3 cellular contexts compared by ENCODE assay signal in genomic region chr3:125367403-125368230, GRCh38.
TF ChIP-seq lines count a peak whose summit lies in the region.

No MANE protein-coding gene starts in this region.

TF ChIP-seq in SK-N-SH treated with all-trans-retinoic acid at 6 μM for 48 hours, 23 proteins besides CTCF, POLR2A, EP300 and RAD21 (continues in another document):
- no peak for TF ChIP-seq TOX (CRISPR knock-in tag; IDR thresholded peaks at IDR 0.05; ENCODE audit: borderline replicate concordance)
- no peak for TF ChIP-seq PPARA (CRISPR knock-in tag; IDR thresholded peaks at IDR 0.05; ENCODE audit: borderline replicate concordance)
- no peak for TF ChIP-seq ZNF8 (CRISPR knock-in tag; IDR thresholded peaks at IDR 0.05)
- TF ChIP-seq TSHZ2 (CRISPR knock-in tag; IDR thresholded peaks at IDR 0.05), result no peak
- no peak for TF ChIP-seq ZFP3 (CRISPR knock-in tag; IDR thresholded peaks at IDR 0.05)
- TF ChIP-seq GLIS3 (CRISPR knock-in tag; IDR thresholded peaks at IDR 0.05), result no peak
- no peak for TF ChIP-seq ZFP30 (CRISPR knock-in tag; IDR thresholded peaks at IDR 0.05)
- no peak for TF ChIP-seq ISL1 (CRISPR knock-in tag; IDR thresholded peaks at IDR 0.05)
- TF ChIP-seq ARNTL (CRISPR knock-in tag; IDR thresholded peaks at IDR 0.05; ENCODE audit: borderline replicate concordance, low read depth), result no peak
- no peak for TF ChIP-seq CREB5 (CRISPR knock-in tag; IDR thresholded peaks at IDR 0.05; ENCODE audit: low read depth)
- TF ChIP-seq PATZ1 (CRISPR knock-in tag; IDR thresholded peaks at IDR 0.05; ENCODE audit: borderline replicate concordance), result no peak
- no peak for TF ChIP-seq TCF4 (CRISPR knock-in tag; IDR thresholded peaks at IDR 0.05; ENCODE audit: borderline replicate concordance)
- no peak for TF ChIP-seq ESRRG (CRISPR knock-in tag; IDR thresholded peaks at IDR 0.05)
- TF ChIP-seq CSDC2 (CRISPR knock-in tag; IDR thresholded peaks at IDR 0.05), result no peak

TF ChIP-seq in SK-N-SH, 30 proteins besides CTCF, POLR2A, EP300 and RAD21 (continued from another document):
- TF ChIP-seq SIN3A (IDR thresholded peaks at IDR 0.05; ENCODE audit: borderline replicate concordance, low read depth, low read length), result no peak
- no peak for TF ChIP-seq FOSL2 (IDR thresholded peaks at IDR 0.05; ENCODE audit: borderline replicate concordance, low read depth)
- no peak for TF ChIP-seq POLR2AphosphoS5 (IDR thresholded peaks at IDR 0.05; ENCODE audit: low read depth, low read length)
- no peak for TF ChIP-seq ZBTB33 (IDR thresholded peaks at IDR 0.05; ENCODE audit: borderline replicate concordance, low read depth)
- no peak for TF ChIP-seq MXI1 (IDR thresholded peaks at IDR 0.05; ENCODE audit: low read depth, low read length)
- TF ChIP-seq TEAD4 (IDR thresholded peaks at IDR 0.05; ENCODE audit: borderline replicate concordance, insufficient read depth), result no peak
- no peak for TF ChIP-seq FOXJ3 (CRISPR knock-in tag; IDR thresholded peaks at IDR 0.05)
- TF ChIP-seq, protein P1, sequence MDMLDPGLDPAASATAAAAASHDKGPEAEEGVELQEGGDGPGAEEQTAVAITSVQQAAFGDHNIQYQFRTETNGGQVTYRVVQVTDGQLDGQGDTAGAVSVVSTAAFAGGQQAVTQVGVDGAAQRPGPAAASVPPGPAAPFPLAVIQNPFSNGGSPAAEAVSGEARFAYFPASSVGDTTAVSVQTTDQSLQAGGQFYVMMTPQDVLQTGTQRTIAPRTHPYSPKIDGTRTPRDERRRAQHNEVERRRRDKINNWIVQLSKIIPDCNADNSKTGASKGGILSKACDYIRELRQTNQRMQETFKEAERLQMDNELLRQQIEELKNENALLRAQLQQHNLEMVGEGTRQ (IDR thresholded peaks at IDR 0.05; ENCODE audit: borderline replicate concordance, low read depth, low read length), result no peak
- TF ChIP-seq, protein P2, sequence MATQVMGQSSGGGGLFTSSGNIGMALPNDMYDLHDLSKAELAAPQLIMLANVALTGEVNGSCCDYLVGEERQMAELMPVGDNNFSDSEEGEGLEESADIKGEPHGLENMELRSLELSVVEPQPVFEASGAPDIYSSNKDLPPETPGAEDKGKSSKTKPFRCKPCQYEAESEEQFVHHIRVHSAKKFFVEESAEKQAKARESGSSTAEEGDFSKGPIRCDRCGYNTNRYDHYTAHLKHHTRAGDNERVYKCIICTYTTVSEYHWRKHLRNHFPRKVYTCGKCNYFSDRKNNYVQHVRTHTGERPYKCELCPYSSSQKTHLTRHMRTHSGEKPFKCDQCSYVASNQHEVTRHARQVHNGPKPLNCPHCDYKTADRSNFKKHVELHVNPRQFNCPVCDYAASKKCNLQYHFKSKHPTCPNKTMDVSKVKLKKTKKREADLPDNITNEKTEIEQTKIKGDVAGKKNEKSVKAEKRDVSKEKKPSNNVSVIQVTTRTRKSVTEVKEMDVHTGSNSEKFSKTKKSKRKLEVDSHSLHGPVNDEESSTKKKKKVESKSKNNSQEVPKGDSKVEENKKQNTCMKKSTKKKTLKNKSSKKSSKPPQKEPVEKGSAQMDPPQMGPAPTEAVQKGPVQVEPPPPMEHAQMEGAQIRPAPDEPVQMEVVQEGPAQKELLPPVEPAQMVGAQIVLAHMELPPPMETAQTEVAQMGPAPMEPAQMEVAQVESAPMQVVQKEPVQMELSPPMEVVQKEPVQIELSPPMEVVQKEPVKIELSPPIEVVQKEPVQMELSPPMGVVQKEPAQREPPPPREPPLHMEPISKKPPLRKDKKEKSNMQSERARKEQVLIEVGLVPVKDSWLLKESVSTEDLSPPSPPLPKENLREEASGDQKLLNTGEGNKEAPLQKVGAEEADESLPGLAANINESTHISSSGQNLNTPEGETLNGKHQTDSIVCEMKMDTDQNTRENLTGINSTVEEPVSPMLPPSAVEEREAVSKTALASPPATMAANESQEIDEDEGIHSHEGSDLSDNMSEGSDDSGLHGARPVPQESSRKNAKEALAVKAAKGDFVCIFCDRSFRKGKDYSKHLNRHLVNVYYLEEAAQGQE (IDR thresholded peaks at IDR 0.05; ENCODE audit: low read depth, low read length), result no peak
- TF ChIP-seq FOXM1 (IDR thresholded peaks at IDR 0.05; ENCODE audit: low read depth), result no peak
- TF ChIP-seq TCF12 (IDR thresholded peaks at IDR 0.05), result no peak
- TF ChIP-seq RCOR1 (IDR thresholded peaks at IDR 0.05; ENCODE audit: low read length), result no peak
- TF ChIP-seq PBX3 (IDR thresholded peaks at IDR 0.05), result no peak
TF ChIP-seq in SK-N-SH: peak in this region for 0.

TF ChIP-seq in IMR-90, 13 proteins besides CTCF, POLR2A, EP300 and RAD21 (continued from another document):
- TF ChIP-seq SMC3 (IDR thresholded peaks at IDR 0.05; ENCODE audit: low read depth, low read length), result no peak
- no peak for TF ChIP-seq NFE2L2 (IDR thresholded peaks at IDR 0.05; ENCODE audit: low read depth, low read length)
- TF ChIP-seq, protein P3, sequence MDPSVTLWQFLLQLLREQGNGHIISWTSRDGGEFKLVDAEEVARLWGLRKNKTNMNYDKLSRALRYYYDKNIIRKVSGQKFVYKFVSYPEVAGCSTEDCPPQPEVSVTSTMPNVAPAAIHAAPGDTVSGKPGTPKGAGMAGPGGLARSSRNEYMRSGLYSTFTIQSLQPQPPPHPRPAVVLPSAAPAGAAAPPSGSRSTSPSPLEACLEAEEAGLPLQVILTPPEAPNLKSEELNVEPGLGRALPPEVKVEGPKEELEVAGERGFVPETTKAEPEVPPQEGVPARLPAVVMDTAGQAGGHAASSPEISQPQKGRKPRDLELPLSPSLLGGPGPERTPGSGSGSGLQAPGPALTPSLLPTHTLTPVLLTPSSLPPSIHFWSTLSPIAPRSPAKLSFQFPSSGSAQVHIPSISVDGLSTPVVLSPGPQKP (IDR thresholded peaks at IDR 0.05; ENCODE audit: borderline replicate concordance, low read depth, low read length), result no peak
- TF ChIP-seq MXI1 (IDR thresholded peaks at IDR 0.05; ENCODE audit: borderline replicate concordance, low read depth, low read length), result no peak
- no peak for TF ChIP-seq BHLHE40 (IDR thresholded peaks at IDR 0.05; ENCODE audit: low read depth, low read length)
- TF ChIP-seq CEBPB (IDR thresholded peaks at IDR 0.05; ENCODE audit: low read depth, low read length), result no peak
- TF ChIP-seq, protein P1 (IDR thresholded peaks at IDR 0.05; ENCODE audit: low read depth, low read length), result no peak
